ENCODE assay signal across 8 cellular contexts in the genomic region with DNA sequence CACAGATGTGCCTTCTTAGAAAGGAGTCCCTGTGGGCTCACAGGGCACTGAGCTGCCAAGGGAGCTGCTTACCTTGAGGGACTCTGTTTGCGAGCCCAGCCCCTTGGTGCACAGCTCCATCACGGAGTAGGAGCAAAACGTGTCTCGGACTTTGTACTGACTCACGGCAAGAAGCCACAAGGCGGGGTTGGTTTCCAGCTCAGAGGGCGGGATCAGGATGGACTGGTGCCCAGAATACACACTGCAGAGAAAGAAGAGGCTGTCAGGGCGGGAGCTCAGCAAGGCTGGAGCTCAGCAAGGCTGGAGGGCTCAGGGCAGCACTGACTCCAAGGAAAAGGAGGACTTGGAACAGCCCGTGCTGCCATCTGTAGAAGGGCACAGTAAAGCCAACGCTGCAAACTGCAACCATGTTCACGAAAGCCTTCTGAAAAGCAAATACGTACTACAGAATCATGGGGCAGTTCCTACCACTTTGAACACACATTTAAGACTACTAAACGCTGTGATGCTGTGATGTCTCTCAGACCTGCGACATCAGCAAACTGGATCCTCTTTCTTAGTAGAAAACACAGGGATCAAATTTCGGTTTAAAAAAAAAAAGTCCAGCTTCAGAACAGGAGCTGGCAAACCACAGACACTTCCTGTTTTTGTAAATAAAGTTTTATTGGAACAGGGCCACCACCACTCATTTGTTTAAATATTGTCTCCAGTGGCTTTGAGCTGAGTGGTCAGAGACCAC.
A peak's percentile ranks its signal among the peaks of the same experiment; 100 is the strongest.
DNase-seq lines count a peak whose midpoint lies in the region; ATAC-seq, FAIRE-seq and TF ChIP-seq lines count a peak whose summit lies in the region.

No MANE protein-coding gene starts in this region.

- H2AFZ ChIP-seq in endothelial cell of umbilical vein (ENCODE audit: low read depth, low read length) = peak overlapping the region; percentile 82

- dilution Hi-C loops in endothelial cell of umbilical vein (cut with MboI; ENCODE audit: extremely low pct_ligation_motif_present, low sequenced_read_pairs) = no loop called here

- peaks cover 26% of the 10 kb centered on the region for H3K36me3 Mint-ChIP-seq in mesothelial cell of epicardium

- H3K4me1 ChIP-seq in endothelial cell of umbilical vein (ENCODE audit: control insufficient read depth, extremely low read depth, insufficient read depth, low read length) (peaks cover 8% of the 10 kb centered on the region), thoracic aorta (ENCODE audit: control insufficient read depth in 1 of 2, low read depth in 2 of 2) (peaks cover 0 to 6% of the 10 kb centered on the region in 2 donors)

- CTCF ChIA-PET in endothelial cell of umbilical vein (lab: Charles Lee) = interaction anchor here (0.9 to 1.7 kb wide), 9 partner anchors 10 to 99 kb away, joined by 3 to 8 read pairs (median 4); no protein-coding TSS in a partner anchor

- H3K4me3 ChIP-seq in endothelial cell of umbilical vein (replicated peaks in 1 of 3; ENCODE audit: insufficient read depth in 1 of 3, low read depth in 1 of 3, low read length in 3 of 3) (peak overlapping the region in 2 of 3 experiments; percentile 6 to 37), thoracic aorta (peak overlapping the region; percentile 40)

- intact Hi-C loops in endothelial cell of umbilical vein (cut with micrococcal nuclease) = no loop called here

- peak; percentile 87 for FAIRE-seq in endothelial cell of umbilical vein (lab: Jason Lieb, UNC)

- peak overlapping the region; percentile 49 for H3K27ac ChIP-seq in endothelial cell of umbilical vein (ENCODE audit: insufficient read depth, low read depth, low read length)
- H3K27ac ChIP-seq in thoracic aorta = peak overlapping the region; percentile 63 to 71

- no TSS peak for BruUV-seq in endothelial cell of umbilical vein (replicated peaks; lab: Mats Ljungman, UMichigan)

- peak overlapping the region; percentile 79 for H3K27ac Mint-ChIP-seq in mesothelial cell of epicardium

- H4K20me1 ChIP-seq in endothelial cell of umbilical vein (replicated peaks; ENCODE audit: control insufficient read depth, extremely low read depth, insufficient read depth, low read length) = no peaks in the 10 kb centered on the region

- H3K9me3 Mint-ChIP-seq in mesothelial cell of epicardium = no peaks in the 10 kb centered on the region

- H3K9me3 ChIP-seq in endothelial cell of umbilical vein (replicated peaks; ENCODE audit: control insufficient read depth, insufficient read depth, low read length) = no peaks in the 10 kb centered on the region
- H3K9me3 ChIP-seq in thoracic aorta = no peaks in the 10 kb centered on the region

- peaks cover 2% of the 10 kb centered on the region for H3K4me1 Mint-ChIP-seq in mesothelial cell of epicardium

- ATAC-seq in thoracic aorta (ENCODE audit: insufficient number of reproducible peaks, low FRiP score, low read depth) = peak; percentile 65
- ATAC-seq in HG03469 (IDR thresholded peaks at IDR 0.05; ENCODE audit: unreplicated experiment) = no peak

- H3K79me2 ChIP-seq in endothelial cell of umbilical vein (ENCODE audit: control insufficient read depth, insufficient read depth, low read length) = no peaks in the 10 kb centered on the region

- POLR2A ChIA-PET in endothelial cell of umbilical vein (lab: Charles Lee) = no interaction called here

- no peak overlapping the region for H3K9ac ChIP-seq in endothelial cell of umbilical vein (replicated peaks; ENCODE audit: extremely low read depth, insufficient read depth, low read length)

- DNase-seq in NCI-H2227 (lab: John Stamatoyannopoulos, UW; ENCODE audit: unreplicated experiment) (peak; percentile 16), NCI-H2227 treated with DMSO at 0.1 percent for 48 hours (lab: John Stamatoyannopoulos, UW) (no peak), NCI-H2081 (lab: John Stamatoyannopoulos, UW) (peak; percentile 48 to 72), endothelial cell of umbilical vein (ENCODE audit: low read depth, low spot score) (peak; percentile 85), mesothelial cell of epicardium (ENCODE audit: low spot score in 2 of 2, unreplicated experiment in 2 of 2) (no peak), thoracic aorta (ENCODE audit: low spot score) (peak; percentile 85)
- DNase-seq in activated CD4-positive, alpha-beta T cell treated with anti-CD3 and anti-CD28 coated beads for 4 hours = peak; percentile 11 to 16

- peak overlapping the region; percentile 63 for H3K4me2 ChIP-seq in endothelial cell of umbilical vein (ENCODE audit: insufficient read depth, low read length)

- no peaks in the 10 kb centered on the region for H3K9me1 ChIP-seq in endothelial cell of umbilical vein (replicated peaks; ENCODE audit: control insufficient read depth, extremely low read depth, insufficient read depth, low read length)

- H3K4me3 Mint-ChIP-seq in mesothelial cell of epicardium = no peak overlapping the region

- TF ChIP-seq POLR2A in endothelial cell of umbilical vein (IDR thresholded peaks at IDR 0.05; ENCODE audit: low read depth, low read length) = no peak

- no peaks in the 10 kb centered on the region for H3K27me3 Mint-ChIP-seq in mesothelial cell of epicardium (ENCODE audit: low read depth)

- TF ChIP-seq CTCF in endothelial cell of umbilical vein (IDR thresholded peaks at IDR 0.05; ENCODE audit: extremely low read depth in 1 of 2, insufficient read depth in 1 of 2, low read depth in 1 of 2, low read length in 2 of 2) (no peak), mesothelial cell of epicardium (IDR thresholded peaks at IDR 0.05; ENCODE audit: unreplicated experiment) (no peak), thoracic aorta (IDR thresholded peaks at IDR 0.05) (no peak)

- H3K36me3 ChIP-seq in endothelial cell of umbilical vein (ENCODE audit: control insufficient read depth in 2 of 2, extremely low read depth in 1 of 2, insufficient read depth in 2 of 2, low read length in 2 of 2) (no peaks in the 10 kb centered on the region), thoracic aorta (peaks cover 13% of the 10 kb centered on the region)

- no peaks in the 10 kb centered on the region for H3K27me3 ChIP-seq in endothelial cell of umbilical vein (ENCODE audit: control insufficient read depth in 2 of 2, insufficient read depth in 2 of 2, low read length in 2 of 2)
- H3K27me3 ChIP-seq in thoracic aorta (replicated peaks; ENCODE audit: insufficient read depth) = no peaks in the 10 kb centered on the region

TF ChIP-seq in endothelial cell of umbilical vein, 7 proteins besides CTCF, POLR2A, EP300 and RAD21:
- no peak for TF ChIP-seq MYC (IDR thresholded peaks at IDR 0.05; ENCODE audit: low read depth, low read length)
- TF ChIP-seq EZH2 (IDR thresholded peaks at IDR 0.05; ENCODE audit: borderline replicate concordance, low read depth, low read length, severe bottlenecking) = no peak
- TF ChIP-seq JUN (IDR thresholded peaks at IDR 0.05; ENCODE audit: borderline replicate concordance, insufficient read depth, insufficient read length, low read depth) = no peak
- no peak for TF ChIP-seq GATA2 (IDR thresholded peaks at IDR 0.05; ENCODE audit: insufficient read depth, insufficient read length, low read depth, low read length)
- no peak for TF ChIP-seq FOS (IDR thresholded peaks at IDR 0.05; ENCODE audit: borderline replicate concordance, insufficient read depth, low read length)
- TF ChIP-seq POLR2AphosphoS5 (IDR thresholded peaks at IDR 0.05; ENCODE audit: insufficient read depth, low read depth, low read length) = no peak
- TF ChIP-seq, protein P1, sequence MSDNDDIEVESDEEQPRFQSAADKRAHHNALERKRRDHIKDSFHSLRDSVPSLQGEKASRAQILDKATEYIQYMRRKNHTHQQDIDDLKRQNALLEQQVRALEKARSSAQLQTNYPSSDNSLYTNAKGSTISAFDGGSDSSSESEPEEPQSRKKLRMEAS (IDR thresholded peaks at IDR 0.05; ENCODE audit: insufficient read depth, insufficient read length) = no peak
TF ChIP-seq in endothelial cell of umbilical vein: peak in this region for 0.

Comparison
In these comparisons a context has a peak if more than half of its experiments do, and no peak if none do; other contexts are left out.
1. DNase-seq: peak in NCI-H2227 (single experiment), NCI-H2081 (2 of 2), activated CD4-positive, alpha-beta T cell treated with anti-CD3 and anti-CD28 coated beads for 4 hours (2 of 2), endothelial cell of umbilical vein (single experiment) and thoracic aorta (single experiment); none in NCI-H2227 treated with DMSO at 0.1 percent for 48 hours (single experiment) and mesothelial cell of epicardium (0 of 2).